1 cellular context compared by ENCODE assay signal in genomic region chr14:71754422-71755095, GRCh38.
TF ChIP-seq lines count a peak whose summit lies in the region.

No MANE protein-coding gene starts in this region.

TF ChIP-seq in GM12878, 131 proteins besides CTCF, POLR2A, EP300 and RAD21:
- TF ChIP-seq JUND (IDR thresholded peaks at IDR 0.05; ENCODE audit: low read depth, low read length) (no peak), ATF2 (IDR thresholded peaks at IDR 0.05; ENCODE audit: low read length) (no peak), NR2F1 (conservative IDR thresholded peaks at IDR 0.05) (0 out of 2 replicates have a peak, but pooled peaks have one; percentile 17), GATAD2B (conservative IDR thresholded peaks at IDR 0.05; ENCODE audit: low read depth) (peak; percentile 60; the same call in 1 of the 2 replicates), EED (IDR thresholded peaks at IDR 0.05; ENCODE audit: low read depth) (no peak), RCOR1 (conservative IDR thresholded peaks at IDR 0.05; ENCODE audit: low read depth, low read length) (no peak), ZNF384 (IDR thresholded peaks at IDR 0.05; ENCODE audit: borderline replicate concordance, low read depth, low read length) (no peak), MEF2B (IDR thresholded peaks at IDR 0.05; ENCODE audit: partially characterized antibody, poor library complexity, severe bottlenecking) (peak; percentile 90), FOXM1 (IDR thresholded peaks at IDR 0.05; ENCODE audit: low read depth, low read length) (no peak), SMAD1 (IDR thresholded peaks at IDR 0.05; ENCODE audit: low read depth, partially characterized antibody) (no peak), TCF3 (IDR thresholded peaks at IDR 0.05; ENCODE audit: borderline replicate concordance, insufficient read depth, low read depth, low read length) (no peak), ZBTB11 (CRISPR knock-in tag; IDR thresholded peaks at IDR 0.05) (no peak), ZNF687 (IDR thresholded peaks at IDR 0.05) (no peak), CEBPZ (IDR thresholded peaks at IDR 0.05; ENCODE audit: low read depth, low read length) (no peak), ATF3 (IDR thresholded peaks at IDR 0.05; ENCODE audit: borderline replicate concordance, extremely low read depth, low read depth, low read length) (no peak), PAX5 (IDR thresholded peaks at IDR 0.05; ENCODE audit: borderline replicate concordance, low read depth, low read length) (no peak), KDM1A (IDR thresholded peaks at IDR 0.05; ENCODE audit: borderline replicate concordance) (no peak), IKZF1 (conservative IDR thresholded peaks at IDR 0.05) (0 out of 2 replicates have a peak, but pooled peaks have one; percentile 14)
